24 cellular contexts compared by ENCODE assay signal in genomic region chr16:22255335-22255734, GRCh38.
"Had no signal": no experiment of that assay in that cellular context is flagged by ENCODE, and none has a peak within 500 bp of the region (broad histone marks: within the 10 kb centered on the region; RNA-seq: fewer than 3 reads in every experiment).

No MANE protein-coding gene starts in this region.

- H3K4me1 ChIP-seq: esophagus squamous epithelium, heart left ventricle, pancreas, psoas muscle, right atrium auricular region, vagina had no signal

- FAIRE-seq: bronchial epithelial cell, keratinocyte, pancreas had no signal

- H3K4me3 ChIP-seq: coronary artery, esophagus squamous epithelium, heart left ventricle, pancreas, psoas muscle, right atrium auricular region, thoracic aorta, vagina had no signal

- H3K27ac ChIP-seq: coronary artery, esophagus squamous epithelium, heart left ventricle, pancreas, psoas muscle, right atrium auricular region, thoracic aorta, vagina, VCaP had no signal

- H3K9me3 ChIP-seq: pancreas, thoracic aorta, vagina had no signal

- ATAC-seq: activated T-cell treated with anti-CD3 and anti-CD28 coated beads, Interleukin-2, amount 50 U/mL, for 4 hours; heart left ventricle; left colon; natural killer cell treated with Interleukin-12 subunit alpha and Interleukin-12 subunit beta and Interleukin-15 and Interleukin-18, amount 100 ng/mL, for 72 hours; pancreas; psoas muscle had no signal

- DNase-seq: activated CD4-positive, alpha-beta T cell treated with anti-CD3 and anti-CD28 coated beads, Interleukin-2, amount 50 U/mL, for 1 hour; activated CD4-positive, CD25-positive, alpha-beta regulatory T cell treated with anti-CD3 and anti-CD28 coated beads, Interleukin-2, amount 50 U/mL, for 72 hours; activated CD8-positive, alpha-beta memory T cell treated with anti-CD3 and anti-CD28 coated beads, Interleukin-2, amount 50 U/mL, for 48 hours; activated naive CD4-positive, alpha-beta T cell treated with Interleukin-2 at 50 U/mL for 16 hours; activated naive CD8-positive, alpha-beta T cell treated with anti-CD3 and anti-CD28 coated beads, Interleukin-2, amount 10 ng/mL, durations not matched to agents 7 days and 5 days; activated T-cell treated with anti-CD3 and anti-CD28 coated beads, Interleukin-2, amount 50 U/mL, for 4 hours; amniotic stem cell; cerebellar nuclear complex; endodermal cell; esophagus squamous epithelium; heart left ventricle; left colon; pancreas; psoas muscle; stimulated activated CD4-positive, alpha-beta T cell treated with anti-CD3 and anti-CD28 coated beads, Interleukin-4, amount 100 ng/mL, for 24 hours; stimulated activated naive CD4-positive, alpha-beta T cell treated with Interleukin-2 at 50 U/mL for 16 hours had no signal

- H3K27me3 ChIP-seq: esophagus squamous epithelium, heart left ventricle, pancreas, right atrium auricular region, vagina had no signal
